Comparison of ENCODE assay signal across 18 cellular contexts in genomic region chr2:109188924-109189323, GRCh38.
"Had no signal": no experiment of that assay in that cellular context is flagged by ENCODE, and none has a peak within 500 bp of the region (broad histone marks: within the 10 kb centered on the region; RNA-seq: fewer than 3 reads in every experiment).

No MANE protein-coding gene starts in this region.

- DNase-seq: cerebellar nuclear complex; colonic mucosa; dorsolateral prefrontal cortex; effector CD8-positive, alpha-beta T cell; heart left ventricle; hypothalamus; left cardiac atrium; mucosa of descending colon; natural killer cell; small intestine; stimulated activated CD4-positive, alpha-beta T cell treated with anti-CD3 and anti-CD28 coated beads, Interleukin-12 subunit alpha, Interleukin-12 subunit beta, amount 100 ng/mL, for 4 hours; stimulated activated naive CD4-positive, alpha-beta T cell; stomach; substantia nigra; upper lobe of left lung; uterus had no signal

- H3K4me3 ChIP-seq: colonic mucosa, dorsolateral prefrontal cortex, heart left ventricle, mucosa of descending colon, right atrium auricular region, stomach, upper lobe of left lung, uterus had no signal

- H3K27ac Mint-ChIP-seq: natural killer cell had no signal

- H3K4me1 Mint-ChIP-seq: neural crest cell had no signal

- H3K4me3 Mint-ChIP-seq: natural killer cell, neural crest cell had no signal

- H3K36me3 Mint-ChIP-seq: natural killer cell had no signal

- H3K9me3 Mint-ChIP-seq: natural killer cell, neural crest cell had no signal
